In genomic region chr12:111766608-111767361, GRCh38 we compare ENCODE assay signal across 8 cellular contexts. TPM values are rescaled to one million over a fixed set of nuclear protein-coding genes. Genes with fewer than 3 reads are reported as not detected.
A peak's percentile ranks its signal among the peaks of the same experiment; 100 is the strongest.
DNase-seq lines count a peak whose midpoint lies in the region; ATAC-seq and TF ChIP-seq lines count a peak whose summit lies in the region.

Gene ALDH2 (plus strand): TSS chr12:111766933. CDS start chr12:111766983, 50 bp downstream.

- peak within 1 kb of the TSS; percentile 75 to 96 (median 86) for H3K4me3 Mint-ChIP-seq in IgD-negative memory B cell

- H3K27ac Mint-ChIP-seq in IgD-negative memory B cell, result peak within 1 kb of the TSS; percentile 3 to 91 (median 34)

- peaks cover 2% of the 10 kb centered on the region for H3K36me3 Mint-ChIP-seq in IgD-negative memory B cell

- peaks cover 22 to 44% (median 40%) of the 10 kb centered on the region in 3 donors for H3K4me1 Mint-ChIP-seq in IgD-negative memory B cell

- H3K4me3 ChIP-seq in WI38 (ENCODE audit: low read depth, low read length), result peak within 1 kb of the TSS; percentile 76

- peak; percentile 94 for ATAC-seq in left lobe of liver
- ATAC-seq in HG03354 (IDR thresholded peaks at IDR 0.05; ENCODE audit: poor library complexity, severe bottlenecking, unreplicated experiment), result no peak

- peaks cover 0 to 4% (median 1%) of the 10 kb centered on the region in 3 donors for H3K9me3 Mint-ChIP-seq in IgD-negative memory B cell

- no peak for TF ChIP-seq CTCF in WI38 (IDR thresholded peaks at IDR 0.05; ENCODE audit: low read depth, low read length)

- DNase-seq in NCI-H2081 (lab: John Stamatoyannopoulos, UW) (peak; percentile 32 to 56), NCI-H2081 treated with DMSO at 0.1 percent for 48 hours (lab: John Stamatoyannopoulos, UW) (no peak), dermis microvascular lymphatic vessel endothelial cell (ENCODE audit: low read depth in 2 of 2) (peak in 1 of 2 donors; percentile 89), left lobe of liver (ENCODE audit: low spot score) (peak; percentile 89)
- peak; percentile 19 for DNase-seq in stimulated activated CD4-positive, alpha-beta T cell treated with anti-CD3 and anti-CD28 coated beads, Interleukin-1b, Interleukin-23, amount 100 ng/mL, for 48 hours

- H3K27me3 Mint-ChIP-seq in IgD-negative memory B cell, result peaks cover 5% of the 10 kb centered on the region

RNA-seq across cellular contexts. Expression of gene ALDH2, which starts in this region (rescaled TPM):
- 11.9 TPM for polyA plus RNA-seq in IgD-negative memory B cell
- 40.6 and 62.2 TPM in 2 replicates for total RNA-seq in dermis microvascular lymphatic vessel endothelial cell
- total RNA-seq in left lobe of liver, result 1,121 TPM

Comparison
In these comparisons a context has a peak if more than half of its experiments do, and no peak if none do; other contexts are left out.
1. RNA of gene ALDH2 (total RNA-seq): 1,121 TPM in left lobe of liver (single experiment); 40.6 to 62.2 TPM in dermis microvascular lymphatic vessel endothelial cell; every median in the first group is over 10 times any median in the second.